ENCODE assay signal across 19 cellular contexts in the genomic region with DNA sequence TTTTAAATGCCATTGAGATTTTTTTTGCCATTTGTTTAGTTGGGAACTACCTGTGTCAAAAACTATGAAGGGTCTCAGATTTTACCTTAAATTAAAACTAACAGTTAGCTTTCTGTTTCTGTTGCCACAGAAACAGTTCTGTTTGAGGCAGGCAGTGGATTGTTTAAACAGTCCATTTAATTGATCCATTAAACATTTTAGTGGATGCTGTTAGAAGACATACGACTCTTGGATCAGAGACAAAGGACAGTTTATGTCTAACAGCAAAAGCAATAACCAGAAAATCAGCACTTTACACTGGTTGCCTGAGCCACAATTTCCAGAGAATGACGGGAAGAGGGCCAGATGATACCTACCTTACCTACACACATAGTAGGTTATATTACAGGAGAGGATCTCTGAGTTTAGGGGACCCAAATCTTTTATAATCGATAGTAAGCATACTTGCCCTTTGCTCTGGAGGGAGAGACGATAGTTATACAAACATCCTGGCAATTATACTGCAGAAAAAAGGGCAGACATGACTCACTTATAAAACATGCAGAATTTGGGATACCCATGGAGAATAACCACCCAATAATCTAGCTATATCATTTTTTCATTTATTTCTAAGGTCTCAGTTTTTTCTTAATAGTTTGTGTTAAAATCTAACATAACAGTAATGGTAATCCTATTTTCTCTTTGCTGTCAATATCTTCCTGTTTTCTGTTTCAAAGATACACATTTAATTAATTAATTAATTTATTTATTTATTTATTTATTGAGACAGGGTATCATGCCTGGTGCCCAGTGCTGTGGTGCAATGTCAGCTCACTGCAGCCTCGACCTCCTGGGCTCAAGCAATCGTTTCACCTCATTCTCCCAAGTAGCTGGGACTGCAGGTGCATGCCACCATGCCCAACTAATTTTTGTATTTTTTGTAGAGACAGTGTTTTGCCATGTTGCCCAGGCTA.
DNase-seq lines count a peak whose midpoint lies in the region; ATAC-seq, FAIRE-seq and TF ChIP-seq lines count a peak whose summit lies in the region.
"Had no signal": no experiment of that assay in that cellular context is flagged by ENCODE, and none has a peak within 500 bp of the region (broad histone marks: within the 10 kb centered on the region; RNA-seq: fewer than 3 reads in every experiment).

No MANE protein-coding gene starts in this region.

- TF ChIP-seq RAD21 in A549 (conservative IDR thresholded peaks at IDR 0.05 in 1 of 2, IDR thresholded peaks at IDR 0.05 in 1 of 2) (no peak), IMR-90 (IDR thresholded peaks at IDR 0.05; ENCODE audit: low read length) (no peak)

- BruUV-seq in IMR-90 (replicated peaks; lab: Mats Ljungman, UMichigan): no TSS peak

- H2BK12ac ChIP-seq in trophoblast cell (ENCODE audit: low read length): no peak overlapping the region

- no peak overlapping the region for H2AK5ac ChIP-seq in IMR-90 (ENCODE audit: low read depth, low read length)
- H2AK5ac ChIP-seq in trophoblast cell (ENCODE audit: low read length): no peak overlapping the region

- 62% methylated on average over 6 of the region's 6 CpGs for WGBS in A549 (ENCODE audit: missing lambda C conversion rate)
- no CpG with 5 or more reads among the region's 6 CpGs for WGBS in IMR-90 (ENCODE audit: extremely low coverage in 2 of 2, insufficient read length in 1 of 2), 2 experiments
- 65% methylated on average over 6 of the region's 6 CpGs for WGBS in hepatocyte (ENCODE audit: low lambda C conversion rate, missing lambda C conversion rate)
- WGBS in trophoblast cell (ENCODE audit: extremely low coverage, insufficient coverage, insufficient read length): no CpG with 5 or more reads among the region's 6 CpGs

- no peak overlapping the region for H2AK9ac ChIP-seq in IMR-90 (replicated peaks; ENCODE audit: low read depth, low read length, poor library complexity)

- H4K12ac ChIP-seq in trophoblast cell (ENCODE audit: low read depth, low read length): no peak overlapping the region

- H3K4ac ChIP-seq in IMR-90 (ENCODE audit: low read depth, low read length) (no peak overlapping the region), trophoblast cell (ENCODE audit: low read depth, low read length) (no peak overlapping the region)

- H3K27ac ChIP-seq in A549: no peak overlapping the region
- no peak overlapping the region for H3K27ac ChIP-seq in IMR-90 (ENCODE audit: insufficient read depth, low read length)
- H3K27ac ChIP-seq in astrocyte (ENCODE audit: low read depth, low read length): no peak overlapping the region
- no peak overlapping the region for H3K27ac ChIP-seq in hepatocyte
- no peak overlapping the region for H3K27ac ChIP-seq in trophoblast cell (ENCODE audit: low read depth, low read length)
- H3K27ac ChIP-seq: foreskin keratinocyte, neutrophil had no signal

- H4K91ac ChIP-seq in IMR-90 (ENCODE audit: insufficient read depth, low read depth, low read length) (no peak overlapping the region), trophoblast cell (ENCODE audit: low read depth, low read length) (no peak overlapping the region)

- H3K4me1 ChIP-seq in A549 (peaks cover 10% of the 10 kb centered on the region), IMR-90 (ENCODE audit: control insufficient read depth, insufficient read depth, low read length) (peaks cover 2% of the 10 kb centered on the region; the same call in 1 of the 2 replicates), astrocyte (ENCODE audit: insufficient read depth, low read length) (no peaks in the 10 kb centered on the region), hepatocyte (ENCODE audit: insufficient read depth) (no peaks in the 10 kb centered on the region), trophoblast cell (ENCODE audit: control insufficient read depth in 1 of 2, insufficient read depth in 2 of 2, low read length in 2 of 2) (no peaks in the 10 kb centered on the region)
- H3K4me1 ChIP-seq: foreskin keratinocyte had no signal

- no peak overlapping the region for H3K4me3 Mint-ChIP-seq in astrocyte (ENCODE audit: unreplicated experiment)
- H3K4me3 Mint-ChIP-seq: CD14-positive monocyte had no signal

- no peaks in the 10 kb centered on the region for H3K27me3 Mint-ChIP-seq in astrocyte (ENCODE audit: low read depth, unreplicated experiment)
- H3K27me3 Mint-ChIP-seq: IgD-negative memory B cell had no signal

- dilution Hi-C loops in IMR-90 (cut with HindIII; ENCODE audit: low sequenced_read_pairs, unreplicated experiment): no loop called here

- H3K27me3 ChIP-seq in IMR-90 (ENCODE audit: control insufficient read depth, insufficient read depth, low read length) (no peaks in the 10 kb centered on the region), astrocyte (ENCODE audit: insufficient read depth, low read length) (no peaks in the 10 kb centered on the region), hepatocyte (no peaks in the 10 kb centered on the region), trophoblast cell (ENCODE audit: insufficient read depth, low read length) (no peaks in the 10 kb centered on the region)
- H3K27me3 ChIP-seq: foreskin keratinocyte, neutrophil had no signal

- POLR2A ChIA-PET in A549 (lab: Yijun Ruan, JAX): interaction anchor here (0.7 kb wide), 1 partner anchor 50 kb away, joined by 4 read pairs; no protein-coding TSS in a partner anchor
- POLR2A ChIA-PET in IMR-90 (lab: Charles Lee; ENCODE audit: unreplicated experiment): no interaction called here

- TF ChIP-seq POLR2A in A549 (IDR thresholded peaks at IDR 0.05; ENCODE audit: low read length) (no peak), IMR-90 (IDR thresholded peaks at IDR 0.05; ENCODE audit: low read depth, low read length) (no peak)

- H3K4me3 ChIP-seq in A549: no peak overlapping the region
- H3K4me3 ChIP-seq in IMR-90 (ENCODE audit: insufficient read depth, low read depth, low read length): no peak overlapping the region
- no peak overlapping the region for H3K4me3 ChIP-seq in astrocyte (ENCODE audit: insufficient read depth, low read depth, low read length)
- H3K4me3 ChIP-seq in hepatocyte: no peak overlapping the region
- no peak overlapping the region for H3K4me3 ChIP-seq in trophoblast cell (ENCODE audit: low read depth, low read length)

- H3K9me3 ChIP-seq in A549 (no peaks in the 10 kb centered on the region), IMR-90 (ENCODE audit: control insufficient read depth, insufficient read depth, low read length) (no peaks in the 10 kb centered on the region), astrocyte (ENCODE audit: insufficient read depth, low read depth, low read length) (no peaks in the 10 kb centered on the region), hepatocyte (ENCODE audit: low read depth) (no peaks in the 10 kb centered on the region), trophoblast cell (ENCODE audit: insufficient read depth, low read depth, low read length) (no peaks in the 10 kb centered on the region)
- H3K9me3 ChIP-seq: neutrophil had no signal

- H3K79me1 ChIP-seq in IMR-90 (ENCODE audit: low read depth in 1 of 2, low read length in 2 of 2) (no peaks in the 10 kb centered on the region), trophoblast cell (ENCODE audit: low read length) (no peaks in the 10 kb centered on the region)

- DNase-seq in A549 (ENCODE audit: low read depth in 1 of 2, low spot score in 1 of 2) (no peak), IMR-90 (peak; percentile 6), astrocyte (ENCODE audit: low read depth) (peak; percentile 3), hepatocyte (ENCODE audit: low spot score) (peak; percentile 2), GM13977 (ENCODE audit: low spot score) (no peak), D341Med (ENCODE audit: low spot score) (no peak), trophoblast cell (no peak)
- DNase-seq: activated CD4-positive, alpha-beta T cell treated with anti-CD3 and anti-CD28 coated beads for 1 hour; DMS153; effector CD8-positive, alpha-beta T cell; GOT3; MV-4-11; NCI-H2171; retina had no signal

- ATAC-seq in A549 (no peak), IMR-90 (ENCODE audit: low read depth) (0 out of 2 replicates have a peak, but pooled peaks have one; percentile 37), GM19463 (IDR thresholded peaks at IDR 0.05; ENCODE audit: unreplicated experiment) (no peak)
- ATAC-seq: foreskin keratinocyte had no signal

- H3K9ac ChIP-seq in IMR-90 (ENCODE audit: low read depth, low read length) (no peak overlapping the region), astrocyte (ENCODE audit: low read length) (no peak overlapping the region), trophoblast cell (ENCODE audit: low read length) (no peak overlapping the region)

- H2BK120ac ChIP-seq in IMR-90 (ENCODE audit: low read depth, low read length) (no peak overlapping the region), trophoblast cell (ENCODE audit: insufficient read depth, low read length, poor library complexity) (no peak overlapping the region)

- no peak for TF ChIP-seq CTCF in A549 (IDR thresholded peaks at IDR 0.05)
- no peak for TF ChIP-seq CTCF in IMR-90 (conservative IDR thresholded peaks at IDR 0.05; ENCODE audit: low read depth, low read length)
- TF ChIP-seq CTCF in astrocyte (IDR thresholded peaks at IDR 0.05; ENCODE audit: insufficient read depth, low read depth, low read length): no peak
- TF ChIP-seq CTCF in hepatocyte (IDR thresholded peaks at IDR 0.05; ENCODE audit: poor library complexity): no peak
- no peak for TF ChIP-seq CTCF in GM13977 (IDR thresholded peaks at IDR 0.05; ENCODE audit: extremely low read depth, insufficient read depth, missing control alignments)

- H4K20me1 ChIP-seq in IMR-90 (ENCODE audit: insufficient read depth, low read length): no peaks in the 10 kb centered on the region
- no peaks in the 10 kb centered on the region for H4K20me1 ChIP-seq in astrocyte (ENCODE audit: insufficient read depth, low read length)
- H4K20me1 ChIP-seq in hepatocyte (ENCODE audit: insufficient read depth, poor library complexity, severe bottlenecking): no peaks in the 10 kb centered on the region

- H3K56ac ChIP-seq in IMR-90 (ENCODE audit: extremely low read depth, insufficient read depth, low read length): no peak overlapping the region

- H3K4me2 ChIP-seq in A549: peak overlapping the region; percentile 39
- H3K4me2 ChIP-seq in IMR-90 (ENCODE audit: low read depth, low read length): no peak overlapping the region
- no peak overlapping the region for H3K4me2 ChIP-seq in astrocyte (ENCODE audit: low read length)
- H3K4me2 ChIP-seq in hepatocyte: no peak overlapping the region
- H3K4me2 ChIP-seq in trophoblast cell (ENCODE audit: low read length): no peak overlapping the region

- H4K5ac ChIP-seq in IMR-90 (ENCODE audit: low read depth, low read length): no peak overlapping the region

- CTCF ChIA-PET in A549 (lab: Yijun Ruan, JAX): no interaction called here
- CTCF ChIA-PET in IMR-90 (lab: Yijun Ruan, JAX): interaction anchor here (0.7 to 1.1 kb wide), 2 partner anchors 8 to 15 kb away, joined by 3 read pairs; no protein-coding TSS in a partner anchor

- no peaks in the 10 kb centered on the region for H3K36me3 Mint-ChIP-seq in astrocyte (ENCODE audit: low read depth, unreplicated experiment)

- no peaks in the 10 kb centered on the region for H3K9me1 ChIP-seq in IMR-90 (ENCODE audit: insufficient read depth, low read length)

- H3K9me2 ChIP-seq in hepatocyte (replicated peaks; ENCODE audit: insufficient read depth): no peaks in the 10 kb centered on the region

- no peak overlapping the region for H3K23ac ChIP-seq in IMR-90 (ENCODE audit: low read depth, low read length)
- H3K23ac ChIP-seq in trophoblast cell (ENCODE audit: low read length): no peak overlapping the region

- no peaks in the 10 kb centered on the region for H3K9me3 Mint-ChIP-seq in astrocyte (ENCODE audit: unreplicated experiment)
- H3K9me3 Mint-ChIP-seq: IgD-negative memory B cell had no signal

- peaks cover 11% of the 10 kb centered on the region for H3K4me1 Mint-ChIP-seq in astrocyte (ENCODE audit: low read depth, unreplicated experiment)
- H3K4me1 Mint-ChIP-seq: CD14-positive monocyte had no signal

- H3K14ac ChIP-seq in IMR-90 (replicated peaks; ENCODE audit: low read depth, low read length) (no peak overlapping the region), trophoblast cell (ENCODE audit: low read length) (no peak overlapping the region)

- H2AFZ ChIP-seq in IMR-90 (replicated peaks; ENCODE audit: low read length, poor library complexity): no peak overlapping the region
- H2AFZ ChIP-seq in astrocyte (ENCODE audit: low read depth, low read length): no peak overlapping the region
- no peak overlapping the region for H2AFZ ChIP-seq in hepatocyte
- H2AFZ ChIP-seq in trophoblast cell (ENCODE audit: insufficient read depth, low read length, poor library complexity): no peak overlapping the region

- H3K36me3 ChIP-seq in IMR-90 (ENCODE audit: control insufficient read depth, insufficient read depth, low read length): 0 out of 2 replicates have a peak, but pooled peaks cover 2% of the 10 kb centered on the region
- H3K36me3 ChIP-seq in astrocyte (ENCODE audit: insufficient read depth, low read length): no peaks in the 10 kb centered on the region
- H3K36me3 ChIP-seq in hepatocyte (replicated peaks; ENCODE audit: insufficient read depth, low read depth): no peaks in the 10 kb centered on the region
- H3K36me3 ChIP-seq in trophoblast cell (ENCODE audit: control insufficient read depth in 1 of 2, insufficient read depth in 2 of 2, low read length in 2 of 2): no peaks in the 10 kb centered on the region

- H3K79me2 ChIP-seq in astrocyte (ENCODE audit: insufficient read depth, low read length): no peaks in the 10 kb centered on the region
- no peaks in the 10 kb centered on the region for H3K79me2 ChIP-seq in hepatocyte
- H3K79me2 ChIP-seq in trophoblast cell (ENCODE audit: control insufficient read depth, insufficient read depth, low read length, poor library complexity): no peaks in the 10 kb centered on the region

- no peak overlapping the region for H3K27ac Mint-ChIP-seq in astrocyte (ENCODE audit: unreplicated experiment)
- H3K27ac Mint-ChIP-seq: CD14-positive monocyte, IgD-negative memory B cell had no signal

- no peak overlapping the region for H2BK20ac ChIP-seq in IMR-90 (ENCODE audit: low read depth, low read length)

- no peak overlapping the region for H3K18ac ChIP-seq in IMR-90 (ENCODE audit: low read depth, low read length)
- H3K18ac ChIP-seq in trophoblast cell (ENCODE audit: low read length): no peak overlapping the region

- no peak overlapping the region for H2BK5ac ChIP-seq in IMR-90 (ENCODE audit: low read depth, low read length, poor library complexity, severe bottlenecking)
- no peak overlapping the region for H2BK5ac ChIP-seq in trophoblast cell (ENCODE audit: low read depth, low read length, poor library complexity)

- intact Hi-C loops in IMR-90 (cut with micrococcal nuclease): no loop called here

- in situ Hi-C loops in IMR-90 (cut with MboI; ENCODE audit: low sequenced_read_pairs) (no loop called here), GM13977 (cut with MboI; ENCODE audit: low pct_unique_long_range_greater_than_20kb, low sequenced_read_pairs, unreplicated experiment) (no loop called here)

- TF ChIP-seq EP300 in A549 (IDR thresholded peaks at IDR 0.05): no peak

- H4K8ac ChIP-seq in IMR-90 (ENCODE audit: low read depth in 2 of 2, low read length in 2 of 2): no peak overlapping the region
- no peak overlapping the region for H4K8ac ChIP-seq in trophoblast cell (ENCODE audit: low read depth, low read length)

- no peak overlapping the region for H2BK15ac ChIP-seq in IMR-90 (ENCODE audit: low read depth, low read length)

- FAIRE-seq in A549 (lab: Jason Lieb, UNC) (peak; percentile 68), astrocyte (lab: Jason Lieb, UNC) (no peak)

Comparison
In these comparisons a context has a peak if more than half of its experiments do, and no peak if none do; other contexts are left out.
1. DNase-seq: peak in IMR-90 (single experiment), astrocyte (single experiment) and hepatocyte (single experiment); none in A549 (0 of 2), GM13977 (single experiment), D341Med (single experiment) and trophoblast cell (0 of 2).